Comparison of ENCODE assay signal across 10 cellular contexts in the genomic region with DNA sequence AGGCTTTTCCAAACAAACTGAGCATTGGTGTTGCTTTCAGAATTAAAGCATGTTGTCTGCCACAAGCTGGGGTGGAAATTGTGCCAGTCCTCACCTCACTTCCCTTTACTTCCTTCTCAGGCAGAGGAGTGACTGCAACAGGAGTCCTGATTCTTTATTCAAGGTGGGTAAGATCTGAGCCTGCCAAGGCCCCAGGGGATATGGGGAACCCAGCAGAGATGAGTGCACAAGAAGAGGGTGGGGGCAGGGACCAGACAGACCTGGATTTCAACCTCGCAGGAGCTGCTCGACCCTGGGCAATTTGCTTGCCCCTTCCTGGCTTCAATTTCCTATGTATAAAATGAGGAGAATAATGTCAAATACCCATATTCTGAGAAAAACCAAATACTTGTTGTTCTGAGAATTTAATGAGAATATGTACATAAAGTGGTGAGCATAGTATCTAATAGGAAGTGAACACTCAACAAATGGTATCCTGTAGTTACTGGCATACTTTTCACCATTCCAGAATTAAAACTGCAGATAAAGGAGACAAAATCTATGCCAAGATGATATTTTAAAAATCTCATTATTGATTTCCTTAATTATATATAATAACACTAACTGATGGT.
"Had no signal": no experiment of that assay in that cellular context is flagged by ENCODE, and none has a peak within 500 bp of the region (broad histone marks: within the 10 kb centered on the region; RNA-seq: fewer than 3 reads in every experiment).

No MANE protein-coding gene starts in this region.

- H3K27ac Mint-ChIP-seq: naive thymus-derived CD8-positive, alpha-beta T cell; progenitor cell of endocrine pancreas; stimulated activated memory B cell treated with anti-CD40 and anti-IgM and Interleukin-4, amounts not matched to agents 10 μg/mL and 1 μg/mL and 100 μg/mL, for 72 hours had no signal

- H3K4me3 Mint-ChIP-seq: naive thymus-derived CD8-positive, alpha-beta T cell; stimulated activated memory B cell treated with anti-CD40 and anti-IgM and Interleukin-4, amounts not matched to agents 10 μg/mL and 1 μg/mL and 100 μg/mL, for 72 hours had no signal

- H3K27me3 Mint-ChIP-seq: naive thymus-derived CD8-positive, alpha-beta T cell; progenitor cell of endocrine pancreas; stimulated activated memory B cell treated with anti-CD40 and anti-IgM and Interleukin-4, amounts not matched to agents 10 μg/mL and 1 μg/mL and 100 μg/mL, for 72 hours had no signal

- DNase-seq: activated T-cell treated with anti-CD3 and anti-CD28 coated beads, Interleukin-2, amount 50 U/mL, for 48 hours; foreskin keratinocyte; mammary epithelial cell; mucosa of descending colon; naive thymus-derived CD8-positive, alpha-beta T cell; right cardiac atrium; T-helper 9 cell; tibial artery had no signal

- ATAC-seq: foreskin keratinocyte; mucosa of descending colon; naive thymus-derived CD8-positive, alpha-beta T cell; right cardiac atrium; stimulated activated memory B cell treated with anti-CD40 and anti-IgM and Interleukin-4, amounts not matched to agents 10 μg/mL and 1 μg/mL and 100 μg/mL, for 72 hours had no signal

- H3K9me3 Mint-ChIP-seq: naive thymus-derived CD8-positive, alpha-beta T cell; stimulated activated memory B cell treated with anti-CD40 and anti-IgM and Interleukin-4, amounts not matched to agents 10 μg/mL and 1 μg/mL and 100 μg/mL, for 72 hours had no signal
